In the genomic region with DNA sequence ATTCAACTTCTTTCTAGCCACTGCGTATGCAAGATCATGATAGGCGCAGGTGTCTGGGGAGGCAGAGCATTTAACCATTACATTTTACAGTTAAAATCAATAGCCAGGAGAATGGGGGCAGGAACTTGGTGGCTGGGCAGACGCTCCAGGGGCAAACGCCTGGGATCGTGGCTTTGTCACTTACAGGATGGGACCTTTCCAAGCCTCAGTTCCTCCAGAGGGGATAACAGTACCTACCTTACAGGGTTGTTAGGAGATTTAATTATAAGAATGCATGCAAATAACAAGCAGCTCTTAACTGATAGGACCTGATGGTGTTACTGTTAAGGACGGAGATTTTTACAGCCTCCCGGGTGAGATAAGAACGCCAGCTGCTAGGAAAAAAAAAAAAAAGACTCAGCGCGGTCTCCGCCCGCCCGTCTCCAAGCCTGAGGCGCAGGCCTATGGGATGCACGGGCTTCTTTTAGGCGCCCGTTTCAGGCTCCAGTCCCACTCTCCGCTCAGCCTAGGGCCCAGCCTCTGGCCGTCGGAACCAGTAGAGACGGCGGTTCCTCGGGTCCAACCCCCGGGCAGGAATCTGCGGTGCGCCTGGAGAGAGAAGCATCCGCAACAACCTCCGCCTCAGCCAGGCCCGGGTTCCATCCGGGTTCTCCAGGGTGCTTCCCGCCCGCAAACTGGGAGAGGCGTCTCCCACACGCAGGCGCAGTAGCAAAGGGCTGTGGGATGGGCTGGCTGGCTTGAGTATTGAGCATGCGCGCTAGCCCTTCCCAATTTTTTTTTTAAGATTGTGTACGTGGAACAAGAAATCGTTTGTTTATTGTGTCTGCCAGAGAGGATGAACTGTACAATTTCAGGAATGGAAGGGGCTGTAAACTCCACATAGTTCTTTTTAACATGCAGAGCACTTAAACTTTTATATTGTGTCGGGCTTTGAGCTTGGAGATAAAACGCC, we compare ENCODE assay signal across 1 cellular context.
A peak's percentile ranks its signal among the peaks of the same experiment; 100 is the strongest.
TF ChIP-seq lines count a peak whose summit lies in the region.

A gene (minus strand): TSS at position 653 of the 952 bp plus-strand sequence. CDS start 4,564 bp downstream, outside the sequence.

TF ChIP-seq in HEK293, 187 proteins besides CTCF, POLR2A, EP300 and RAD21 (continued from another document and continues in another):
- TF ChIP-seq ZNF768 (tag by site-specific recombination; IDR thresholded peaks at IDR 0.05): no peak
- TF ChIP-seq ZNF660 (tag by site-specific recombination; IDR thresholded peaks at IDR 0.05): peak; percentile 89
- TF ChIP-seq, protein P1, sequence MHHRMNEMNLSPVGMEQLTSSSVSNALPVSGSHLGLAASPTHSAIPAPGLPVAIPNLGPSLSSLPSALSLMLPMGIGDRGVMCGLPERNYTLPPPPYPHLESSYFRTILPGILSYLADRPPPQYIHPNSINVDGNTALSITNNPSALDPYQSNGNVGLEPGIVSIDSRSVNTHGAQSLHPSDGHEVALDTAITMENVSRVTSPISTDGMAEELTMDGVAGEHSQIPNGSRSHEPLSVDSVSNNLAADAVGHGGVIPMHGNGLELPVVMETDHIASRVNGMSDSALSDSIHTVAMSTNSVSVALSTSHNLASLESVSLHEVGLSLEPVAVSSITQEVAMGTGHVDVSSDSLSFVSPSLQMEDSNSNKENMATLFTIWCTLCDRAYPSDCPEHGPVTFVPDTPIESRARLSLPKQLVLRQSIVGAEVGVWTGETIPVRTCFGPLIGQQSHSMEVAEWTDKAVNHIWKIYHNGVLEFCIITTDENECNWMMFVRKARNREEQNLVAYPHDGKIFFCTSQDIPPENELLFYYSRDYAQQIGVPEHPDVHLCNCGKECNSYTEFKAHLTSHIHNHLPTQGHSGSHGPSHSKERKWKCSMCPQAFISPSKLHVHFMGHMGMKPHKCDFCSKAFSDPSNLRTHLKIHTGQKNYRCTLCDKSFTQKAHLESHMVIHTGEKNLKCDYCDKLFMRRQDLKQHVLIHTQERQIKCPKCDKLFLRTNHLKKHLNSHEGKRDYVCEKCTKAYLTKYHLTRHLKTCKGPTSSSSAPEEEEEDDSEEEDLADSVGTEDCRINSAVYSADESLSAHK (tag by site-specific recombination; IDR thresholded peaks at IDR 0.05): no peak
- TF ChIP-seq BCL11A (tag by site-specific recombination; IDR thresholded peaks at IDR 0.05; ENCODE audit: low read depth): no peak
- TF ChIP-seq ZNF701 (tag by site-specific recombination; IDR thresholded peaks at IDR 0.05): no peak
- TF ChIP-seq ZFP3 (tag by site-specific recombination; IDR thresholded peaks at IDR 0.05; ENCODE audit: low read depth): no peak
- no peak for TF ChIP-seq ZNF785 (tag by site-specific recombination; IDR thresholded peaks at IDR 0.05)
- peak; percentile 38; the same call in 1 of the 2 replicates for TF ChIP-seq KLF9 (tag by site-specific recombination; IDR thresholded peaks at IDR 0.05; ENCODE audit: low read depth)
- TF ChIP-seq ZFP37 (tag by site-specific recombination; IDR thresholded peaks at IDR 0.05): 0 out of 2 replicates have a peak, but pooled peaks have one; percentile 31
- TF ChIP-seq ZNF112 (tag by site-specific recombination; IDR thresholded peaks at IDR 0.05): no peak
- TF ChIP-seq KLF16 (tag by site-specific recombination; IDR thresholded peaks at IDR 0.05): no peak
- TF ChIP-seq SALL2 (tag by site-specific recombination; IDR thresholded peaks at IDR 0.05; ENCODE audit: borderline replicate concordance): no peak
- no peak for TF ChIP-seq ZNF658 (tag by site-specific recombination; IDR thresholded peaks at IDR 0.05)
- TF ChIP-seq YY1 (tag by site-specific recombination; IDR thresholded peaks at IDR 0.05): peak; percentile 39; the same call in 1 of the 2 replicates
- peak; percentile 82 for TF ChIP-seq SP2 (tag by site-specific recombination; IDR thresholded peaks at IDR 0.05)
- no peak for TF ChIP-seq ZNF184 (tag by site-specific recombination; IDR thresholded peaks at IDR 0.05)
- TF ChIP-seq ZNF341 (tag by site-specific recombination; IDR thresholded peaks at IDR 0.05; ENCODE audit: low read depth): no peak
- no peak for TF ChIP-seq HOXD13 (CRISPR knock-in tag; IDR thresholded peaks at IDR 0.05; ENCODE audit: borderline replicate concordance)
- no peak for TF ChIP-seq ZNF624 (tag by site-specific recombination; IDR thresholded peaks at IDR 0.05)
- TF ChIP-seq ZNF175 (tag by site-specific recombination; IDR thresholded peaks at IDR 0.05): no peak
- TF ChIP-seq ZNF544 (tag by site-specific recombination; IDR thresholded peaks at IDR 0.05): no peak
- no peak for TF ChIP-seq ZNF133 (tag by site-specific recombination; IDR thresholded peaks at IDR 0.05)
- TF ChIP-seq GLI4 (tag by site-specific recombination; IDR thresholded peaks at IDR 0.05): no peak
- no peak for TF ChIP-seq ZNF677 (tag by site-specific recombination; IDR thresholded peaks at IDR 0.05)
- TF ChIP-seq ZBTB1 (tag by site-specific recombination; IDR thresholded peaks at IDR 0.05): no peak
- no peak for TF ChIP-seq YY2 (tag by site-specific recombination; IDR thresholded peaks at IDR 0.05)
- no peak for TF ChIP-seq ZNF19 (tag by site-specific recombination; IDR thresholded peaks at IDR 0.05; ENCODE audit: low read depth)
- 0 out of 2 replicates have a peak, but pooled peaks have one; percentile 14 for TF ChIP-seq ZNF146 (tag by site-specific recombination; IDR thresholded peaks at IDR 0.05)
- TF ChIP-seq, protein P2, sequence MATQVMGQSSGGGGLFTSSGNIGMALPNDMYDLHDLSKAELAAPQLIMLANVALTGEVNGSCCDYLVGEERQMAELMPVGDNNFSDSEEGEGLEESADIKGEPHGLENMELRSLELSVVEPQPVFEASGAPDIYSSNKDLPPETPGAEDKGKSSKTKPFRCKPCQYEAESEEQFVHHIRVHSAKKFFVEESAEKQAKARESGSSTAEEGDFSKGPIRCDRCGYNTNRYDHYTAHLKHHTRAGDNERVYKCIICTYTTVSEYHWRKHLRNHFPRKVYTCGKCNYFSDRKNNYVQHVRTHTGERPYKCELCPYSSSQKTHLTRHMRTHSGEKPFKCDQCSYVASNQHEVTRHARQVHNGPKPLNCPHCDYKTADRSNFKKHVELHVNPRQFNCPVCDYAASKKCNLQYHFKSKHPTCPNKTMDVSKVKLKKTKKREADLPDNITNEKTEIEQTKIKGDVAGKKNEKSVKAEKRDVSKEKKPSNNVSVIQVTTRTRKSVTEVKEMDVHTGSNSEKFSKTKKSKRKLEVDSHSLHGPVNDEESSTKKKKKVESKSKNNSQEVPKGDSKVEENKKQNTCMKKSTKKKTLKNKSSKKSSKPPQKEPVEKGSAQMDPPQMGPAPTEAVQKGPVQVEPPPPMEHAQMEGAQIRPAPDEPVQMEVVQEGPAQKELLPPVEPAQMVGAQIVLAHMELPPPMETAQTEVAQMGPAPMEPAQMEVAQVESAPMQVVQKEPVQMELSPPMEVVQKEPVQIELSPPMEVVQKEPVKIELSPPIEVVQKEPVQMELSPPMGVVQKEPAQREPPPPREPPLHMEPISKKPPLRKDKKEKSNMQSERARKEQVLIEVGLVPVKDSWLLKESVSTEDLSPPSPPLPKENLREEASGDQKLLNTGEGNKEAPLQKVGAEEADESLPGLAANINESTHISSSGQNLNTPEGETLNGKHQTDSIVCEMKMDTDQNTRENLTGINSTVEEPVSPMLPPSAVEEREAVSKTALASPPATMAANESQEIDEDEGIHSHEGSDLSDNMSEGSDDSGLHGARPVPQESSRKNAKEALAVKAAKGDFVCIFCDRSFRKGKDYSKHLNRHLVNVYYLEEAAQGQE (tag by site-specific recombination; IDR thresholded peaks at IDR 0.05): no peak
- TF ChIP-seq ZNF292 (tag by site-specific recombination; IDR thresholded peaks at IDR 0.05; ENCODE audit: borderline replicate concordance, low read depth): no peak
- TF ChIP-seq, protein P3, sequence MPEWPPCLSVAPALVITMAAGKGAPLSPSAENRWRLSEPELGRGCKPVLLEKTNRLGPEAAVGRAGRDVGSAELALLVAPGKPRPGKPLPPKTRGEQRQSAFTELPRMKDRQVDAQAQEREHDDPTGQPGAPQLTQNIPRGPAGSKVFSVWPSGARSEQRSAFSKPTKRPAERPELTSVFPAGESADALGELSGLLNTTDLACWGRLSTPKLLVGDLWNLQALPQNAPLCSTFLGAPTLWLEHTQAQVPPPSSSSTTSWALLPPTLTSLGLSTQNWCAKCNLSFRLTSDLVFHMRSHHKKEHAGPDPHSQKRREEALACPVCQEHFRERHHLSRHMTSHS (tag by site-specific recombination; IDR thresholded peaks at IDR 0.05): no peak
- no peak for TF ChIP-seq ZNF585B (tag by site-specific recombination; IDR thresholded peaks at IDR 0.05)
- peak; percentile 62 for TF ChIP-seq SP3 (tag by site-specific recombination; IDR thresholded peaks at IDR 0.05)
- TF ChIP-seq, protein P4, sequence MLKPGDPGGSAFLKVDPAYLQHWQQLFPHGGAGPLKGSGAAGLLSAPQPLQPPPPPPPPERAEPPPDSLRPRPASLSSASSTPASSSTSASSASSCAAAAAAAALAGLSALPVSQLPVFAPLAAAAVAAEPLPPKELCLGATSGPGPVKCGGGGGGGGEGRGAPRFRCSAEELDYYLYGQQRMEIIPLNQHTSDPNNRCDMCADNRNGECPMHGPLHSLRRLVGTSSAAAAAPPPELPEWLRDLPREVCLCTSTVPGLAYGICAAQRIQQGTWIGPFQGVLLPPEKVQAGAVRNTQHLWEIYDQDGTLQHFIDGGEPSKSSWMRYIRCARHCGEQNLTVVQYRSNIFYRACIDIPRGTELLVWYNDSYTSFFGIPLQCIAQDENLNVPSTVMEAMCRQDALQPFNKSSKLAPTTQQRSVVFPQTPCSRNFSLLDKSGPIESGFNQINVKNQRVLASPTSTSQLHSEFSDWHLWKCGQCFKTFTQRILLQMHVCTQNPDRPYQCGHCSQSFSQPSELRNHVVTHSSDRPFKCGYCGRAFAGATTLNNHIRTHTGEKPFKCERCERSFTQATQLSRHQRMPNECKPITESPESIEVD (tag by site-specific recombination; IDR thresholded peaks at IDR 0.05): no peak
- TF ChIP-seq, protein P5, sequence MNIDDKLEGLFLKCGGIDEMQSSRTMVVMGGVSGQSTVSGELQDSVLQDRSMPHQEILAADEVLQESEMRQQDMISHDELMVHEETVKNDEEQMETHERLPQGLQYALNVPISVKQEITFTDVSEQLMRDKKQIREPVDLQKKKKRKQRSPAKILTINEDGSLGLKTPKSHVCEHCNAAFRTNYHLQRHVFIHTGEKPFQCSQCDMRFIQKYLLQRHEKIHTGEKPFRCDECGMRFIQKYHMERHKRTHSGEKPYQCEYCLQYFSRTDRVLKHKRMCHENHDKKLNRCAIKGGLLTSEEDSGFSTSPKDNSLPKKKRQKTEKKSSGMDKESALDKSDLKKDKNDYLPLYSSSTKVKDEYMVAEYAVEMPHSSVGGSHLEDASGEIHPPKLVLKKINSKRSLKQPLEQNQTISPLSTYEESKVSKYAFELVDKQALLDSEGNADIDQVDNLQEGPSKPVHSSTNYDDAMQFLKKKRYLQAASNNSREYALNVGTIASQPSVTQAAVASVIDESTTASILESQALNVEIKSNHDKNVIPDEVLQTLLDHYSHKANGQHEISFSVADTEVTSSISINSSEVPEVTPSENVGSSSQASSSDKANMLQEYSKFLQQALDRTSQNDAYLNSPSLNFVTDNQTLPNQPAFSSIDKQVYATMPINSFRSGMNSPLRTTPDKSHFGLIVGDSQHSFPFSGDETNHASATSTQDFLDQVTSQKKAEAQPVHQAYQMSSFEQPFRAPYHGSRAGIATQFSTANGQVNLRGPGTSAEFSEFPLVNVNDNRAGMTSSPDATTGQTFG (tag by site-specific recombination; IDR thresholded peaks at IDR 0.05; ENCODE audit: borderline replicate concordance): no peak
- peak; percentile 99 for TF ChIP-seq ZNF561 (tag by site-specific recombination; IDR thresholded peaks at IDR 0.05; ENCODE audit: borderline replicate concordance)
- TF ChIP-seq ZNF10 (tag by site-specific recombination; IDR thresholded peaks at IDR 0.05): no peak
- no peak for TF ChIP-seq ZNF747 (tag by site-specific recombination; IDR thresholded peaks at IDR 0.05)
- no peak for TF ChIP-seq REPIN1 (tag by site-specific recombination; IDR thresholded peaks at IDR 0.05; ENCODE audit: low read depth)
- TF ChIP-seq, protein P6, sequence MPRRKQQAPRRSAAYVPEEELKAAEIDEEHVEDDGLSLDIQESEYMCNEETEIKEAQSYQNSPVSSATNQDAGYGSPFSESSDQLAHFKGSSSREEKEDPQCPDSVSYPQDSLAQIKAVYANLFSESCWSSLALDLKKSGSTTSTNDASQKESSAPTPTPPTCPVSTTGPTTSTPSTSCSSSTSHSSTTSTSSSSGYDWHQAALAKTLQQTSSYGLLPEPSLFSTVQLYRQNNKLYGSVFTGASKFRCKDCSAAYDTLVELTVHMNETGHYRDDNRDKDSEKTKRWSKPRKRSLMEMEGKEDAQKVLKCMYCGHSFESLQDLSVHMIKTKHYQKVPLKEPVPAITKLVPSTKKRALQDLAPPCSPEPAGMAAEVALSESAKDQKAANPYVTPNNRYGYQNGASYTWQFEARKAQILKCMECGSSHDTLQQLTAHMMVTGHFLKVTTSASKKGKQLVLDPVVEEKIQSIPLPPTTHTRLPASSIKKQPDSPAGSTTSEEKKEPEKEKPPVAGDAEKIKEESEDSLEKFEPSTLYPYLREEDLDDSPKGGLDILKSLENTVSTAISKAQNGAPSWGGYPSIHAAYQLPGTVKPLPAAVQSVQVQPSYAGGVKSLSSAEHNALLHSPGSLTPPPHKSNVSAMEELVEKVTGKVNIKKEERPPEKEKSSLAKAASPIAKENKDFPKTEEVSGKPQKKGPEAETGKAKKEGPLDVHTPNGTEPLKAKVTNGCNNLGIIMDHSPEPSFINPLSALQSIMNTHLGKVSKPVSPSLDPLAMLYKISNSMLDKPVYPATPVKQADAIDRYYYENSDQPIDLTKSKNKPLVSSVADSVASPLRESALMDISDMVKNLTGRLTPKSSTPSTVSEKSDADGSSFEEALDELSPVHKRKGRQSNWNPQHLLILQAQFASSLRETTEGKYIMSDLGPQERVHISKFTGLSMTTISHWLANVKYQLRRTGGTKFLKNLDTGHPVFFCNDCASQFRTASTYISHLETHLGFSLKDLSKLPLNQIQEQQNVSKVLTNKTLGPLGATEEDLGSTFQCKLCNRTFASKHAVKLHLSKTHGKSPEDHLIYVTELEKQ (tag by site-specific recombination; IDR thresholded peaks at IDR 0.05; ENCODE audit: borderline replicate concordance): no peak
- TF ChIP-seq, protein P7, sequence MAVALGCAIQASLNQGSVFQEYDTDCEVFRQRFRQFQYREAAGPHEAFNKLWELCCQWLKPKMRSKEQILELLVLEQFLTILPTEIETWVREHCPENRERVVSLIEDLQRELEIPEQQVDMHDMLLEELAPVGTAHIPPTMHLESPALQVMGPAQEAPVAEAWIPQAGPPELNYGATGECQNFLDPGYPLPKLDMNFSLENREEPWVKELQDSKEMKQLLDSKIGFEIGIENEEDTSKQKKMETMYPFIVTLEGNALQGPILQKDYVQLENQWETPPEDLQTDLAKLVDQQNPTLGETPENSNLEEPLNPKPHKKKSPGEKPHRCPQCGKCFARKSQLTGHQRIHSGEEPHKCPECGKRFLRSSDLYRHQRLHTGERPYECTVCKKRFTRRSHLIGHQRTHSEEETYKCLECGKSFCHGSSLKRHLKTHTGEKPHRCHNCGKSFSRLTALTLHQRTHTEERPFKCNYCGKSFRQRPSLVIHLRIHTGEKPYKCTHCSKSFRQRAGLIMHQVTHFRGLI (tag by site-specific recombination; IDR thresholded peaks at IDR 0.05): no peak
- TF ChIP-seq ZFHX2 (tag by site-specific recombination; conservative IDR thresholded peaks at IDR 0.05): 0 out of 2 replicates have a peak, but pooled peaks have one; percentile 12
- TF ChIP-seq ZXDB (tag by site-specific recombination; IDR thresholded peaks at IDR 0.05): peak; percentile 95
